In genomic region chr2:96124406-96125265, GRCh38 we compare ENCODE assay signal across 21 cellular contexts. TPM values are rescaled to one million over a fixed set of nuclear protein-coding genes. Genes with fewer than 3 reads are reported as not detected.
DNase-seq lines count a peak whose midpoint lies in the region; ATAC-seq, FAIRE-seq and TF ChIP-seq lines count a peak whose summit lies in the region.
"Had no signal": no experiment of that assay in that cellular context is flagged by ENCODE, and none has a peak within 500 bp of the region (broad histone marks: within the 10 kb centered on the region; RNA-seq: fewer than 3 reads in every experiment).

No MANE protein-coding gene starts in this region.

- H3K9me3 Mint-ChIP-seq in GM23338, result no peaks in the 10 kb centered on the region
- H3K9me3 Mint-ChIP-seq in nephron progenitor cell, result no peaks in the 10 kb centered on the region
- H3K9me3 Mint-ChIP-seq in H9, result no peaks in the 10 kb centered on the region
- H3K9me3 Mint-ChIP-seq: CD8-positive, alpha-beta memory T cell; IgD-negative memory B cell had no signal

- H4K20me1 ChIP-seq in GM23338 (replicated peaks; ENCODE audit: insufficient read depth), result no peaks in the 10 kb centered on the region
- H4K20me1 ChIP-seq in GM12878 (ENCODE audit: control insufficient read depth, insufficient read depth), result no peaks in the 10 kb centered on the region
- no peaks in the 10 kb centered on the region for H4K20me1 ChIP-seq in H9 (ENCODE audit: control insufficient read depth, insufficient read depth, insufficient read length)
- H4K20me1 ChIP-seq: BLaER1 treated with 17β-estradiol and CSF1 and Interleukin-3, amounts not matched to agents 10 nM and 100 nM had no signal

- H3K4me1 Mint-ChIP-seq in GM23338 (peaks cover 11% of the 10 kb centered on the region; the same call in 2 of the 3 replicates), nephron progenitor cell (peaks cover 11% of the 10 kb centered on the region), H9 (peaks cover 8 to 10% of the 10 kb centered on the region in 2 experiments)

- no peaks in the 10 kb centered on the region for H3K9me2 ChIP-seq in GM23338 (ENCODE audit: insufficient read depth)

- no peaks in the 10 kb centered on the region for H3K79me1 ChIP-seq in H9 (ENCODE audit: insufficient read depth, low read depth, low read length, poor library complexity, severe bottlenecking)

- H3K4me3 Mint-ChIP-seq in GM23338 (no peak overlapping the region), nephron progenitor cell (no peak overlapping the region), H9 (no peak overlapping the region)
- H3K4me3 Mint-ChIP-seq: B cell; CD8-positive, alpha-beta memory T cell; IgD-negative memory B cell had no signal

- H3T11ph ChIP-seq in H9 (ENCODE audit: low read length), result no peak overlapping the region

- no peak overlapping the region for H3K18ac ChIP-seq in H9 (ENCODE audit: insufficient read length, low read depth, low read length)

- H2AK5ac ChIP-seq in H9 (ENCODE audit: insufficient read length, low read length), result no peak overlapping the region

- TF ChIP-seq POLR2A in GM12878 (IDR thresholded peaks at IDR 0.05; ENCODE audit: low read depth, low read length) (peak; percentile 16; the same call in 1 of the 2 replicates), ovary (IDR thresholded peaks at IDR 0.05) (no peak)

- in situ Hi-C loops in GM12878 (cut with MboI), result no loop called here
- in situ Hi-C loops in KBM-7 (cut with MboI; ENCODE audit: low pct_unique_long_range_greater_than_20kb, low sequenced_read_pairs), result loop anchor here (25.0 kb wide), 1 partner anchor 112 kb away; no protein-coding TSS in a partner anchor

- H2BK20ac ChIP-seq in H9 (ENCODE audit: low read depth, low read length, poor library complexity, severe bottlenecking), result no peak overlapping the region

- H3K27me3 ChIP-seq in GM23338 (ENCODE audit: insufficient read depth) (no peaks in the 10 kb centered on the region), GM12878 (replicated peaks in 1 of 2; ENCODE audit: control insufficient read depth in 2 of 2, insufficient read depth in 2 of 2, low read length in 1 of 2) (peaks cover 0 to 1% of the 10 kb centered on the region in 2 experiments; a peak in 2 of 4 replicates), ovary (no peaks in the 10 kb centered on the region), H9 (ENCODE audit: insufficient read depth, low read length) (no peaks in the 10 kb centered on the region)
- H3K27me3 ChIP-seq: BLaER1 treated with 17β-estradiol and CSF1 and Interleukin-3, amounts not matched to agents 10 nM and 100 nM had no signal

- H2BK120ac ChIP-seq in H9 (ENCODE audit: low read depth, low read length, poor library complexity, severe bottlenecking), result no peak overlapping the region

- no peak for TF ChIP-seq RAD21 in GM12878 (IDR thresholded peaks at IDR 0.05; ENCODE audit: insufficient read depth, low read depth, low read length)

- no peak overlapping the region for H3K4me3 ChIP-seq in GM23338
- no peak overlapping the region for H3K4me3 ChIP-seq in GM12878
- H3K4me3 ChIP-seq in ovary, result no peak overlapping the region
- H3K4me3 ChIP-seq: BLaER1 treated with 17β-estradiol and CSF1 and Interleukin-3, amounts not matched to agents 10 nM and 100 nM; HAP-1 had no signal

- TF ChIP-seq EP300 in GM12878 (IDR thresholded peaks at IDR 0.05; ENCODE audit: borderline replicate concordance in 1 of 2, control insufficient read depth in 1 of 2, low read depth in 2 of 2, low read length in 2 of 2), result no peak
- no peak for TF ChIP-seq EP300 in ovary (IDR thresholded peaks at IDR 0.05)

- SMC1A ChIA-PET in GM12878 (lab: Charles Lee; ENCODE audit: uncharacterized antibody, unreplicated experiment), result no interaction called here

- peak; percentile 76 for DNase-seq in CD1c-positive myeloid dendritic cell (ENCODE audit: extremely low spot score)
- DNase-seq in GM23338 (ENCODE audit: low spot score), result no peak
- DNase-seq in GM12878 (ENCODE audit: low read depth, low spot score), result no peak
- DNase-seq in nephron progenitor cell, result no peak
- no peak for DNase-seq in ovary
- no peak for DNase-seq in H9
- DNase-seq in UCSD-AML1 (lab: John Stamatoyannopoulos, UW; ENCODE audit: unreplicated experiment), result no peak
- DNase-seq in KBM-7, result no peak
- DNase-seq: Caco-2; CD4-positive, CD25-positive, alpha-beta regulatory T cell; CD8-positive, alpha-beta memory T cell; KG1 had no signal

- H3K56ac ChIP-seq in H9 (ENCODE audit: insufficient read length, low read depth, low read length), result no peak overlapping the region

- H3K9ac ChIP-seq in GM12878 (ENCODE audit: control insufficient read depth, insufficient read depth, low read length) (no peak overlapping the region), H9 (ENCODE audit: extremely low read depth, insufficient read length, low read length) (no peak overlapping the region)
- H3K9ac ChIP-seq: BLaER1 treated with 17β-estradiol and CSF1 and Interleukin-3, amounts not matched to agents 10 nM and 100 nM had no signal

- no peak overlapping the region for H3K14ac ChIP-seq in H9 (ENCODE audit: insufficient read depth, low read length)

- no peak for FAIRE-seq in GM12878 (lab: Jason Lieb, UNC)
- FAIRE-seq: D721Med, G401.6, H1, HepG2 had no signal

- no peak overlapping the region for H4K8ac ChIP-seq in H9 (replicated peaks; ENCODE audit: insufficient read length, low read depth, low read length)

- H3K9me3 ChIP-seq in GM12878 (replicated peaks; ENCODE audit: control insufficient read depth, insufficient read depth, low read length) (no peaks in the 10 kb centered on the region), ovary (no peaks in the 10 kb centered on the region), H9 (ENCODE audit: control insufficient read depth, low read depth, low read length) (no peaks in the 10 kb centered on the region)
- H3K9me3 ChIP-seq: BLaER1 treated with 17β-estradiol and CSF1 and Interleukin-3, amounts not matched to agents 10 nM and 100 nM; Caco-2; HAP-1 had no signal

- no peak overlapping the region for H2BK5ac ChIP-seq in H9 (ENCODE audit: insufficient read length, low read length)

- H3K4me2 ChIP-seq in GM23338 (no peak overlapping the region), GM12878 (ENCODE audit: control insufficient read depth, insufficient read depth) (no peak overlapping the region), H9 (ENCODE audit: insufficient read depth, insufficient read length, low read length) (no peak overlapping the region)
- H3K4me2 ChIP-seq: BLaER1 treated with 17β-estradiol and CSF1 and Interleukin-3, amounts not matched to agents 10 nM and 100 nM had no signal

- CTCF ChIA-PET in GM12878 (lab: Yijun Ruan, JAX), result no interaction called here

- RAD21 ChIA-PET in GM12878 (lab: Charles Lee; ENCODE audit: unreplicated experiment), result interaction anchor here (0.9 kb wide), 1 partner anchor 50 kb away, joined by 4 read pairs; no protein-coding TSS in a partner anchor

- H3K23ac ChIP-seq in H9 (ENCODE audit: insufficient read length, low read depth, low read length), result no peak overlapping the region

- no peak overlapping the region for H3K27ac Mint-ChIP-seq in GM23338
- peak overlapping the region; percentile 64 for H3K27ac Mint-ChIP-seq in nephron progenitor cell
- no peak overlapping the region for H3K27ac Mint-ChIP-seq in H9
- H3K27ac Mint-ChIP-seq: B cell, IgD-negative memory B cell had no signal

- H3F3A ChIP-seq in GM23338 (replicated peaks; ENCODE audit: low read depth), result no peaks in the 10 kb centered on the region

- POLR2A ChIA-PET in GM12878 (lab: Charles Lee), result no interaction called here

- no peak overlapping the region for H2BK15ac ChIP-seq in H9 (ENCODE audit: low read depth, low read length)

- no peak overlapping the region for H2AFZ ChIP-seq in GM23338
- no peak overlapping the region for H2AFZ ChIP-seq in GM12878 (ENCODE audit: control insufficient read depth, low read depth, low read length)
- no peak overlapping the region for H2AFZ ChIP-seq in H9 (ENCODE audit: low read length)

- ATAC-seq in GM23338 (peak; percentile 41; the same call in 1 of the 3 replicates), GM12878 (no peak)

- H3K4ac ChIP-seq in H9 (ENCODE audit: low read depth, low read length), result no peak overlapping the region

- whole genome bisulfite sequencing in GM12878 (ENCODE audit: insufficient coverage, insufficient replicate concordance, low lambda C conversion rate, missing lambda C conversion rate), result 67% methylated on average over 14 of the region's 14 CpGs
- WGBS in ovary, 3 donors, result 89 to 92% (median 91%) methylated on average over 14 of the region's 14 CpGs
- WGBS in H9 (ENCODE audit: extremely low coverage, insufficient read length, low lambda C conversion rate), result no CpG with 5 or more reads among the region's 14 CpGs

- no TSS peak for BruUV-seq in GM12878 (replicated peaks; lab: Mats Ljungman, UMichigan)

- H3K36me3 Mint-ChIP-seq in GM23338 (ENCODE audit: low read depth) (no peaks in the 10 kb centered on the region; the same call in 2 of the 3 replicates), nephron progenitor cell (ENCODE audit: low read depth) (no peaks in the 10 kb centered on the region), H9 (ENCODE audit: insufficient read depth in 1 of 3, low read depth in 3 of 3) (no peaks in the 10 kb centered on the region; a peak in 1 of 7 replicates)

- H3K79me2 ChIP-seq in GM23338 (replicated peaks; ENCODE audit: insufficient read depth) (no peaks in the 10 kb centered on the region), GM12878 (ENCODE audit: control insufficient read depth, insufficient read depth, low read length) (no peaks in the 10 kb centered on the region), H9 (ENCODE audit: insufficient read depth, low read length) (no peaks in the 10 kb centered on the region)

- H3K36me3 ChIP-seq in GM23338 (ENCODE audit: insufficient read depth) (no peaks in the 10 kb centered on the region), GM12878 (ENCODE audit: control insufficient read depth in 2 of 2, insufficient read depth in 2 of 2, low read length in 1 of 2) (no peaks in the 10 kb centered on the region), ovary (no peaks in the 10 kb centered on the region)
- H3K36me3 ChIP-seq: BLaER1 treated with 17β-estradiol and CSF1 and Interleukin-3, amounts not matched to agents 10 nM and 100 nM; HAP-1 had no signal

- H3K27ac ChIP-seq in GM23338 (ENCODE audit: low read depth), result no peak overlapping the region
- H3K27ac ChIP-seq in GM12878 (ENCODE audit: control insufficient read depth, insufficient read depth), result no peak overlapping the region
- H3K27ac ChIP-seq in ovary, result no peak overlapping the region
- no peak overlapping the region for H3K27ac ChIP-seq in H9 (ENCODE audit: insufficient read length, low read depth, low read length)
- H3K27ac ChIP-seq: BLaER1 treated with 17β-estradiol and CSF1 and Interleukin-3, amounts not matched to agents 10 nM and 100 nM had no signal

- TF ChIP-seq CTCF in GM23338 (conservative IDR thresholded peaks at IDR 0.05; ENCODE audit: low read depth in 2 of 2) (no peak; a peak in 1 of 4 replicates), GM12878 (IDR thresholded peaks at IDR 0.05 in 2 of 3, conservative IDR thresholded peaks at IDR 0.05 in 1 of 3; ENCODE audit: control insufficient read depth in 2 of 3, extremely low read depth in 1 of 3, insufficient read depth in 1 of 3, low read depth in 3 of 3, low read length in 3 of 3) (no peak), nephron progenitor cell (IDR thresholded peaks at IDR 0.05) (no peak), ovary (IDR thresholded peaks at IDR 0.05) (no peak), H9 (conservative IDR thresholded peaks at IDR 0.05) (no peak)

- H2BK12ac ChIP-seq in H9 (ENCODE audit: insufficient read length, low read depth, low read length), result no peak overlapping the region

- no peak overlapping the region for H4K91ac ChIP-seq in H9 (ENCODE audit: insufficient read length, low read depth, low read length)

- H3K27me3 Mint-ChIP-seq in GM23338 (ENCODE audit: insufficient read depth, low read depth, poor library complexity) (peaks cover 16% of the 10 kb centered on the region), nephron progenitor cell (ENCODE audit: low read depth, poor library complexity) (peaks cover 63% of the 10 kb centered on the region), H9 (ENCODE audit: low read depth) (peaks cover 40% of the 10 kb centered on the region)

- no peaks in the 10 kb centered on the region for H3K23me2 ChIP-seq in H9 (ENCODE audit: insufficient read length, low read depth, low read length, poor library complexity, severe bottlenecking)

- intact Hi-C loops in GM12878 (cut with micrococcal nuclease; ENCODE audit: unreplicated experiment), result no loop called here
- intact Hi-C loops in ovary (cut with DNase I), result no loop called here

- H4K5ac ChIP-seq in H9 (ENCODE audit: insufficient read length, low read depth, low read length), result no peak overlapping the region

- no peaks in the 10 kb centered on the region for H3K4me1 ChIP-seq in GM23338 (ENCODE audit: insufficient read depth)
- peaks cover 4% of the 10 kb centered on the region; the same call in 1 of the 2 replicates for H3K4me1 ChIP-seq in GM12878 (ENCODE audit: control insufficient read depth, insufficient read depth, low read length)
- no peaks in the 10 kb centered on the region for H3K4me1 ChIP-seq in ovary (ENCODE audit: insufficient read depth)
- H3K4me1 ChIP-seq in H9 (ENCODE audit: insufficient read depth, low read length), result no peaks in the 10 kb centered on the region
- H3K4me1 ChIP-seq: Caco-2, HAP-1 had no signal

RNA-seq across cellular contexts. Expression of gene ADRA2B, which starts 8.3 kb away (rescaled TPM):
- 5.9 and 7.9 TPM in 2 replicates for total RNA-seq in GM23338 (2014; rRNA removed; shearing (Covaris generic))
- polyA plus RNA-seq in GM23338 (2016; fragmentation: Nextera tagmentation; extraction: Ambion mirVana), result 1.5 and 1.7 TPM in 2 replicates
- 0.31 TPM in 1 of 2 replicates, not detected in the other for total RNA-seq in GM12878 (2013; cell fraction: nucleolus; rRNA removed)
- 0.05 TPM in 1 of 2 replicates, not detected in the other for total RNA-seq in GM12878 (2014; rRNA removed)
- 0.05 TPM in 1 of 2 replicates, not detected in the other for total RNA-seq in GM12878 (2014; rRNA removed; fragmentation: Illumina TruSeq; extraction: Trizol)
- 0.10 TPM in 1 of 2 replicates, not detected in the other for total RNA-seq in GM12878 (2021)
- not detected for polyA plus RNA-seq in GM12878 (2011; ENCODE audit: low read depth)
- polyA plus RNA-seq in GM12878 (2011; rRNA removed), result not detected in 2 replicates
- not detected in 2 replicates for polyA plus RNA-seq in GM12878 (2011; cell fraction: cytosol; rRNA removed)
- polyA plus RNA-seq in GM12878 (2011; cell fraction: nucleus; rRNA removed), result 0.79 and 0.84 TPM in 2 replicates
- 0.16 and 0.22 TPM in 2 replicates for polyA plus RNA-seq in GM12878 (2012)
- polyA plus RNA-seq in GM12878 (2014; fragmentation: Illumina TruSeq; extraction: Trizol), result 0.01 TPM in 1 of 2 replicates, not detected in the other
- polyA plus RNA-seq in GM12878 (2014; fragmentation: Nextera tagmentation; extraction: Ambion mirVana), result under 1 TPM in 1 of 2 experiments, not detected in 1; 0.03 TPM
- 0.05 and 0.09 TPM in 2 replicates for polyA plus RNA-seq in GM12878 (2014; rRNA removed)
- polyA plus RNA-seq in GM12878 (2016; fragmentation: Nextera tagmentation; extraction: Ambion mirVana), result not detected
- not detected in 2 replicates for polyA minus RNA-seq in GM12878 (2011; rRNA and poly(A)+ RNA removed)
- not detected in 2 replicates for polyA minus RNA-seq in GM12878 (2011; cell fraction: cytosol; rRNA and poly(A)+ RNA removed)
- polyA minus RNA-seq in GM12878 (2011; cell fraction: nucleus; rRNA and poly(A)+ RNA removed), result 0.10 TPM in 1 of 2 replicates, not detected in the other
- 1 to 10 TPM in 4 of 7 donors, under 1 TPM in 3; 0.48 to 1.6 (median 1.0) TPM for total RNA-seq in ovary
- 1 to 10 TPM in 1 of 2 donors, under 1 TPM in 1; 0.90 to 1.8 TPM for polyA plus RNA-seq in ovary
- 2.7 TPM in 2 replicates for total RNA-seq in H9 (2021)
- total RNA-seq: A172, HepG2 had no signal
- polyA plus RNA-seq: CD4-positive, CD25-positive, alpha-beta regulatory T cell; CD8-positive, alpha-beta memory T cell; HepG2; IgD-negative memory B cell had no signal

RNA-seq across cellular contexts. Expression of gene ASTL, which starts 13.7 kb away (rescaled TPM):
- total RNA-seq in GM23338 (2014; rRNA removed; shearing (Covaris generic)), result 1.6 TPM in 1 of 2 replicates, not detected in the other
- 0.23 TPM in 1 of 2 replicates, not detected in the other for polyA plus RNA-seq in GM23338 (2016; fragmentation: Nextera tagmentation; extraction: Ambion mirVana)
- 0.76 and 2.4 TPM in 2 replicates for total RNA-seq in GM12878 (2013; cell fraction: nucleolus; rRNA removed)
- total RNA-seq in GM12878 (2014; rRNA removed), result 0.27 and 0.40 TPM in 2 replicates
- total RNA-seq in GM12878 (2014; rRNA removed; fragmentation: Illumina TruSeq; extraction: Trizol), result 0.54 TPM in 1 of 2 replicates, not detected in the other
- total RNA-seq in GM12878 (2021), result 0.43 and 1.0 TPM in 2 replicates
- polyA plus RNA-seq in GM12878 (2011; ENCODE audit: low read depth), result 0.72 TPM
- polyA plus RNA-seq in GM12878 (2011; rRNA removed), result 0.10 and 0.37 TPM in 2 replicates
- polyA plus RNA-seq in GM12878 (2011; cell fraction: cytosol; rRNA removed), result 0.34 and 0.53 TPM in 2 replicates
- polyA plus RNA-seq in GM12878 (2011; cell fraction: nucleus; rRNA removed), result 2.4 TPM in 2 replicates
- 1.3 and 2.0 TPM in 2 replicates for polyA plus RNA-seq in GM12878 (2012)
- polyA plus RNA-seq in GM12878 (2014; fragmentation: Illumina TruSeq; extraction: Trizol), result 0.24 TPM in 1 of 2 replicates, not detected in the other
- polyA plus RNA-seq in GM12878 (2014; fragmentation: Nextera tagmentation; extraction: Ambion mirVana), result not detected
- polyA plus RNA-seq in GM12878 (2014; rRNA removed), result 0.18 and 0.37 TPM in 2 replicates
- not detected for polyA plus RNA-seq in GM12878 (2016; fragmentation: Nextera tagmentation; extraction: Ambion mirVana)
- 0.52 and 0.95 TPM in 2 replicates for polyA minus RNA-seq in GM12878 (2011; rRNA and poly(A)+ RNA removed)
- not detected in 2 replicates for polyA minus RNA-seq in GM12878 (2011; cell fraction: cytosol; rRNA and poly(A)+ RNA removed)
- polyA minus RNA-seq in GM12878 (2011; cell fraction: nucleus; rRNA and poly(A)+ RNA removed), result 0.77 TPM in 1 of 2 replicates, not detected in the other
- 1 to 10 TPM in 1 of 7 donors, under 1 TPM in 3, not detected in 3; 0.15 to 1.7 (median 0.56) TPM for total RNA-seq in ovary
- under 1 TPM in 1 of 2 donors, not detected in 1; 0.67 TPM for polyA plus RNA-seq in ovary
- 0.72 and 0.81 TPM in 2 replicates for total RNA-seq in H9 (2021)
- total RNA-seq: A172, HepG2 had no signal
- polyA plus RNA-seq: HepG2, IgD-negative memory B cell had no signal

RNA-seq across cellular contexts. Expression of gene DUSP2, which starts 20.6 kb away (rescaled TPM):
- 10.5 and 13.0 TPM in 2 replicates for total RNA-seq in GM23338 (2014; rRNA removed; shearing (Covaris generic))
- polyA plus RNA-seq in GM23338 (2016; fragmentation: Nextera tagmentation; extraction: Ambion mirVana), result 6.4 and 6.6 TPM in 2 replicates
- 404 and 419 TPM in 2 replicates for total RNA-seq in GM12878 (2013; cell fraction: nucleolus; rRNA removed)
- 212 and 227 TPM in 2 replicates for total RNA-seq in GM12878 (2014; rRNA removed)
- total RNA-seq in GM12878 (2014; rRNA removed; fragmentation: Illumina TruSeq; extraction: Trizol), result 57.4 and 58.0 TPM in 2 replicates
- 181 and 194 TPM in 2 replicates for total RNA-seq in GM12878 (2021)
- polyA plus RNA-seq in GM12878 (2011; ENCODE audit: low read depth), result 22.1 TPM
- polyA plus RNA-seq in GM12878 (2011; rRNA removed), result 47.5 and 84.3 TPM in 2 replicates
- polyA plus RNA-seq in GM12878 (2011; cell fraction: cytosol; rRNA removed), result 146 and 184 TPM in 2 replicates
- 522 and 621 TPM in 2 replicates for polyA plus RNA-seq in GM12878 (2011; cell fraction: nucleus; rRNA removed)
- polyA plus RNA-seq in GM12878 (2012), result 61.4 and 155 TPM in 2 replicates
- polyA plus RNA-seq in GM12878 (2014; fragmentation: Illumina TruSeq; extraction: Trizol), result 11.9 and 35.6 TPM in 2 replicates
- polyA plus RNA-seq in GM12878 (2014; fragmentation: Nextera tagmentation; extraction: Ambion mirVana), result 10 to 100 TPM in 1 of 2 experiments, 1 to 10 TPM in 1; 9.7 to 34.6 TPM
- 158 and 168 TPM in 2 replicates for polyA plus RNA-seq in GM12878 (2014; rRNA removed)
- polyA plus RNA-seq in GM12878 (2016; fragmentation: Nextera tagmentation; extraction: Ambion mirVana), result 10 to 100 TPM; 10.2 to 56.4 TPM
- 98.2 and 232 TPM in 2 replicates for polyA minus RNA-seq in GM12878 (2011; rRNA and poly(A)+ RNA removed)
- 87.6 and 111 TPM in 2 replicates for polyA minus RNA-seq in GM12878 (2011; cell fraction: cytosol; rRNA and poly(A)+ RNA removed)
- 636 and 718 TPM in 2 replicates for polyA minus RNA-seq in GM12878 (2011; cell fraction: nucleus; rRNA and poly(A)+ RNA removed)
- 100 to 1,000 TPM in 1 of 7 donors, 10 to 100 TPM in 2, 1 to 10 TPM in 4; 1.4 to 111 (median 3.6) TPM for total RNA-seq in ovary
- polyA plus RNA-seq in ovary, result 1 to 10 TPM in 1 of 2 donors, under 1 TPM in 1; 0.52 to 2.0 TPM
- 13.5 and 14.9 TPM in 2 replicates for total RNA-seq in H9 (2021)
- total RNA-seq: HepG2 had no signal
- polyA plus RNA-seq: HepG2 had no signal
